Comparison of ENCODE assay signal across 9 cellular contexts in genomic region chr17:37742762-37743611, GRCh38. TPM values are rescaled to one million over a fixed set of nuclear protein-coding genes. Genes with fewer than 3 reads are reported as not detected.
DNase-seq lines count a peak whose midpoint lies in the region; ATAC-seq and TF ChIP-seq lines count a peak whose summit lies in the region.
"Had no signal": no experiment of that assay in that cellular context is flagged by ENCODE, and none has a peak within 500 bp of the region (broad histone marks: within the 10 kb centered on the region; RNA-seq: fewer than 3 reads in every experiment).

No MANE protein-coding gene starts in this region.

- DNase-seq in CD4-positive, alpha-beta T cell = no peak
- peak; percentile 94 for DNase-seq in HT-29 (ENCODE audit: low spot score)
- DNase-seq in chondrocyte (ENCODE audit: low spot score) = no peak
- no peak for DNase-seq in NCI-H187 treated with DMSO at 0.1 percent for 48 hours (lab: John Stamatoyannopoulos, UW)
- no peak for DNase-seq in kidney glomerular epithelial cell (lab: John Stamatoyannopoulos, UW)
- DNase-seq in Kasumi-1 (lab: John Stamatoyannopoulos, UW) = no peak
- DNase-seq in NCI-H2107 (lab: John Stamatoyannopoulos, UW) = no peak
- DNase-seq: effector CD8-positive, alpha-beta T cell had no signal

- H3K27ac ChIP-seq in CD4-positive, alpha-beta T cell (ENCODE audit: low read depth, low read length) = no peak overlapping the region
- peak overlapping the region; percentile 20 for H3K27ac ChIP-seq in muscle layer of duodenum (ENCODE audit: low read length)

- no peaks in the 10 kb centered on the region for H3K36me3 Mint-ChIP-seq in CD4-positive, alpha-beta T cell (ENCODE audit: low read depth)
- no peaks in the 10 kb centered on the region for H3K36me3 Mint-ChIP-seq in chondrocyte (ENCODE audit: low read depth)

- no peaks in the 10 kb centered on the region for H3K36me3 ChIP-seq in muscle layer of duodenum (ENCODE audit: control insufficient read depth in 1 of 2, insufficient read depth in 2 of 2, low read length in 2 of 2)

- CTCF ChIA-PET in CD4-positive, alpha-beta T cell (lab: Charles Lee) = no interaction called here

- H3K4me3 Mint-ChIP-seq in CD4-positive, alpha-beta T cell = peak overlapping the region; percentile 60
- peak overlapping the region; percentile 71 for H3K4me3 Mint-ChIP-seq in chondrocyte (ENCODE audit: unreplicated experiment)

- no peaks in the 10 kb centered on the region for H3K9me3 Mint-ChIP-seq in CD4-positive, alpha-beta T cell
- no peaks in the 10 kb centered on the region for H3K9me3 Mint-ChIP-seq in chondrocyte (ENCODE audit: low read depth)

- peaks cover 88% of the 10 kb centered on the region for H3K27me3 ChIP-seq in CD4-positive, alpha-beta T cell (ENCODE audit: control insufficient read depth, insufficient read depth, low read length)
- peaks cover 59% of the 10 kb centered on the region for H3K27me3 ChIP-seq in muscle layer of duodenum (ENCODE audit: low read depth, low read length)

- H3K27ac Mint-ChIP-seq in CD4-positive, alpha-beta T cell = no peak overlapping the region
- peak overlapping the region; percentile 61 for H3K27ac Mint-ChIP-seq in chondrocyte (ENCODE audit: unreplicated experiment)

- TF ChIP-seq CTCF in CD4-positive, alpha-beta T cell (IDR thresholded peaks at IDR 0.05) = no peak
- no peak for TF ChIP-seq CTCF in chondrocyte (IDR thresholded peaks at IDR 0.05)

- peaks cover 22% of the 10 kb centered on the region for H3K4me1 Mint-ChIP-seq in CD4-positive, alpha-beta T cell (ENCODE audit: low read depth)
- peaks cover 20% of the 10 kb centered on the region for H3K4me1 Mint-ChIP-seq in chondrocyte (ENCODE audit: low read depth)

- peaks cover 93% of the 10 kb centered on the region for H3K27me3 Mint-ChIP-seq in CD4-positive, alpha-beta T cell
- peaks cover 21% of the 10 kb centered on the region for H3K27me3 Mint-ChIP-seq in chondrocyte (ENCODE audit: low read depth)

- POLR2A ChIA-PET in CD4-positive, alpha-beta T cell (lab: Charles Lee) = no interaction called here

- H3K4me1 ChIP-seq in muscle layer of duodenum (ENCODE audit: control insufficient read depth in 1 of 2, insufficient read depth in 2 of 2, low read length in 2 of 2) = peaks cover 0 to 42% of the 10 kb centered on the region in 2 donors

- intact Hi-C loops in CD4-positive, alpha-beta T cell (cut with DNase I, micrococcal nuclease) = no loop called here

- no peaks in the 10 kb centered on the region for H3K9me3 ChIP-seq in CD4-positive, alpha-beta T cell (ENCODE audit: control insufficient read depth, low read length)
- no peaks in the 10 kb centered on the region for H3K9me3 ChIP-seq in muscle layer of duodenum (ENCODE audit: control insufficient read depth in 1 of 2, low read length in 2 of 2)

- peak overlapping the region; percentile 43 to 46 for H3K4me3 ChIP-seq in muscle layer of duodenum (ENCODE audit: low read depth in 1 of 2, low read length in 2 of 2)

- no peak for ATAC-seq in CD4-positive, alpha-beta T cell (ENCODE audit: poor library complexity)

RNA-seq across cellular contexts. Expression of gene HNF1B, which starts 1.9 kb away (rescaled TPM):
- total RNA-seq in CD4-positive, alpha-beta T cell = not detected
- total RNA-seq in HT-29 (2014; rRNA removed; shearing (Covaris generic)) = 66.0 and 91.4 TPM in 2 replicates
- total RNA-seq in chondrocyte = 3.6 to 10.5 TPM (median 10.1 TPM) in 3 replicates
